Comparison of ENCODE assay signal across 26 cellular contexts in the genomic region with DNA sequence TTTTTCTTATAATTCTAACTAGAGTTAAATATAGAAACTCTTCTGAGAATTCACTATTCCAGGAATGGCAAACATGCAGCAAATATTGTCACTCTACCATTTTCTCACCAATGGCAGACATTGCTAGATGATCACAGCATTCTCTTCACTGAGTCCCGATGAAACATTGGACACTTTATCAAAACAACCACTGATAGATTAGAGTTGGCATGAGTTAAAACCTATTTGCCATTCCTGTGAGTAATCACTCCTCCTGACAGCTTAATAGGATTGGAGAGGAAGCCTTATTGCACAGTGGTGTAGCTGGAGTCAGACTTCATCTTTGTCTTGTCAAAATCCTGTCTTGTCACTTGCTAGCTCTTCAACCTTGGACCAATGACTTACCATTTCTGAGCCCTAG.
DNase-seq lines count a peak whose midpoint lies in the region; ATAC-seq, FAIRE-seq and TF ChIP-seq lines count a peak whose summit lies in the region.
"Had no signal": no experiment of that assay in that cellular context is flagged by ENCODE, and none has a peak within 500 bp of the region (broad histone marks: within the 10 kb centered on the region; RNA-seq: fewer than 3 reads in every experiment).

No MANE protein-coding gene starts in this region.

- H3K4me3 ChIP-seq in AG09309 (ENCODE audit: control insufficient read depth, low read depth, low read length): no peak overlapping the region
- no peak overlapping the region for H3K4me3 ChIP-seq in K562
- H3K4me3 ChIP-seq in kidney epithelial cell (ENCODE audit: low read depth, low read length): no peak overlapping the region
- H3K4me3 ChIP-seq: left ventricle myocardium inferior, thoracic aorta had no signal

- H3K27ac Mint-ChIP-seq in HFFc6: peak overlapping the region; percentile 32; the same call in 1 of the 2 replicates
- no peak overlapping the region for H3K27ac Mint-ChIP-seq in CD14-positive monocyte
- H3K27ac Mint-ChIP-seq: activated CD8-positive, alpha-beta T cell treated with anti-CD3 and anti-CD28 coated beads for 36 hours; activated naive CD8-positive, alpha-beta T cell treated with anti-CD3 and anti-CD28 coated beads, Interleukin-2, amount 10 ng/mL, durations not matched to agents 7 days and 5 days had no signal

- H3K4me3 Mint-ChIP-seq in HFFc6 (no peak overlapping the region), CD14-positive monocyte (no peak overlapping the region)
- H3K4me3 Mint-ChIP-seq: activated CD8-positive, alpha-beta T cell treated with anti-CD3 and anti-CD28 coated beads for 36 hours; activated naive CD8-positive, alpha-beta T cell treated with anti-CD3 and anti-CD28 coated beads, Interleukin-2, amount 10 ng/mL, durations not matched to agents 7 days and 5 days had no signal

- TF ChIP-seq CTCF in AG09309 (IDR thresholded peaks at IDR 0.05; ENCODE audit: control insufficient read depth, insufficient read depth, low read depth, low read length, missing control alignments) (no peak), HFFc6 (IDR thresholded peaks at IDR 0.05) (no peak), K562 (IDR thresholded peaks at IDR 0.05 in 2 of 3, conservative IDR thresholded peaks at IDR 0.05 in 1 of 3; ENCODE audit: insufficient read depth in 2 of 3, low read depth in 1 of 3, low read length in 3 of 3) (no peak), kidney epithelial cell (IDR thresholded peaks at IDR 0.05; ENCODE audit: insufficient read depth, low read length, poor library complexity, severe bottlenecking) (no peak), CD14-positive monocyte (IDR thresholded peaks at IDR 0.05) (no peak), GM10248 (IDR thresholded peaks at IDR 0.05; ENCODE audit: control extremely low read depth, extremely low read depth, low read depth, missing control alignments) (no peak)

- TF ChIP-seq POLR2A in K562 (conservative IDR thresholded peaks at IDR 0.05): no peak

- H3K36me3 Mint-ChIP-seq in HFFc6 (ENCODE audit: low read depth): peaks cover 36% of the 10 kb centered on the region
- H3K36me3 Mint-ChIP-seq in CD14-positive monocyte: no peaks in the 10 kb centered on the region

- H3K27me3 ChIP-seq in K562 (ENCODE audit: control insufficient read depth in 2 of 2, insufficient read depth in 2 of 2, low read length in 2 of 2): no peaks in the 10 kb centered on the region
- no peaks in the 10 kb centered on the region for H3K27me3 ChIP-seq in kidney epithelial cell (ENCODE audit: control insufficient read depth, insufficient read depth, low read length)
- H3K27me3 ChIP-seq: foreskin keratinocyte had no signal

- H3K4me2 ChIP-seq in K562 (ENCODE audit: insufficient read depth, low read length): no peak overlapping the region
- H3K4me2 ChIP-seq: KMS-11 had no signal

- no peak overlapping the region for H3K9ac ChIP-seq in K562 (ENCODE audit: insufficient read depth in 1 of 2, low read depth in 2 of 2, low read length in 2 of 2)
- H3K9ac ChIP-seq: KMS-11 had no signal

- H3K4me1 Mint-ChIP-seq in HFFc6 (ENCODE audit: low read depth): peaks cover 74% of the 10 kb centered on the region
- H3K4me1 Mint-ChIP-seq in CD14-positive monocyte: no peaks in the 10 kb centered on the region

- POLR2A ChIA-PET in K562 (lab: Yijun Ruan, JAX): no interaction called here
- POLR2A ChIA-PET in GM10248 (lab: Yijun Ruan, JAX): no interaction called here

- H4K20me1 ChIP-seq in K562 (replicated peaks; ENCODE audit: control insufficient read depth, insufficient read depth, low read length): no peaks in the 10 kb centered on the region

- FAIRE-seq in K562 (lab: Jason Lieb, UNC): no peak
- FAIRE-seq: RCC 7860 had no signal

- H3K9me3 Mint-ChIP-seq in HFFc6: peaks cover 29% of the 10 kb centered on the region
- peaks cover 0 to 6% (median 4%) of the 10 kb centered on the region in 7 donors for H3K9me3 Mint-ChIP-seq in CD14-positive monocyte
- H3K9me3 Mint-ChIP-seq: activated CD8-positive, alpha-beta T cell treated with anti-CD3 and anti-CD28 coated beads for 36 hours had no signal

- intact Hi-C loops in K562 (cut with micrococcal nuclease) (no loop called here), CD14-positive monocyte (cut with micrococcal nuclease) (no loop called here)

- ATAC-seq in K562 (no peak), HG02571 (IDR thresholded peaks at IDR 0.05; ENCODE audit: unreplicated experiment) (no peak)
- ATAC-seq: activated CD8-positive, alpha-beta T cell treated with anti-CD3 and anti-CD28 coated beads for 36 hours; foreskin keratinocyte had no signal

- no peak overlapping the region for H3K27ac ChIP-seq in K562 (ENCODE audit: extremely low read depth, low read depth, low read length)
- H3K27ac ChIP-seq: foreskin keratinocyte, KMS-11, left ventricle myocardium inferior, thoracic aorta had no signal

- H3K36me3 ChIP-seq in K562 (ENCODE audit: control insufficient read depth, insufficient read depth, low read length) (no peaks in the 10 kb centered on the region), kidney epithelial cell (ENCODE audit: control insufficient read depth, insufficient read depth, low read length) (no peaks in the 10 kb centered on the region)
- H3K36me3 ChIP-seq: left ventricle myocardium inferior, thoracic aorta had no signal

- H3K27me3 Mint-ChIP-seq in HFFc6 (ENCODE audit: insufficient read depth) (no peaks in the 10 kb centered on the region), CD14-positive monocyte (ENCODE audit: low read depth in 3 of 3) (peaks cover 0 to 1% (median 0%) of the 10 kb centered on the region in 3 donors)
- H3K27me3 Mint-ChIP-seq: activated CD8-positive, alpha-beta T cell treated with anti-CD3 and anti-CD28 coated beads for 36 hours; activated naive CD8-positive, alpha-beta T cell treated with anti-CD3 and anti-CD28 coated beads, Interleukin-2, amount 10 ng/mL, durations not matched to agents 7 days and 5 days had no signal

- no peaks in the 10 kb centered on the region for H3K79me2 ChIP-seq in K562 (ENCODE audit: control insufficient read depth, insufficient read depth, low read length)

- no peak for TF ChIP-seq RAD21 in K562 (CRISPR knock-in tag; conservative IDR thresholded peaks at IDR 0.05 in 1 of 2, IDR thresholded peaks at IDR 0.05 in 1 of 2)

- in situ Hi-C loops in K562 (cut with MboI): no loop called here

- no TSS peak for BruUV-seq in K562 (replicated peaks; lab: Mats Ljungman, UMichigan)

- H2AFZ ChIP-seq in K562 (ENCODE audit: low read depth, low read length): no peak overlapping the region

- DNase-seq in AG09309 (ENCODE audit: low read depth) (peak; percentile 46), HFFc6 (peak; percentile 38), K562 (ENCODE audit: extremely low read depth in 1 of 4, low spot score in 3 of 4) (no peak), kidney epithelial cell (ENCODE audit: low read depth) (peak; percentile 4), CD14-positive monocyte (ENCODE audit: low spot score) (no peak), GM10248 (ENCODE audit: extremely low spot score) (no peak)
- DNase-seq in activated naive CD4-positive, alpha-beta T cell treated with Interleukin-2 at 50 U/mL for 16 hours: no peak
- DNase-seq: activated CD8-positive, alpha-beta T cell treated with anti-CD3 and anti-CD28 coated beads for 36 hours; activated naive CD8-positive, alpha-beta T cell treated with anti-CD3 and anti-CD28 coated beads, Interleukin-2, amount 10 ng/mL, durations not matched to agents 7 days and 5 days; activated T-cell treated with anti-CD3 and anti-CD28 coated beads, Interleukin-2, amount 50 U/mL, for 48 hours; Calu3; central memory CD4-positive, alpha-beta T cell; effector memory CD4-positive, alpha-beta T cell; foreskin keratinocyte; GF-D8; H7; left ventricle myocardium inferior; NCI-H1105; NCI-H2171; NCI-H774; occipital lobe; stimulated activated CD4-positive, alpha-beta T cell treated with anti-CD3 and anti-CD28 coated beads, Interleukin-2, amount 100 ng/mL, for 48 hours had no signal

- H3K9me3 ChIP-seq in K562 (replicated peaks; ENCODE audit: control insufficient read depth, insufficient read depth, low read depth, low read length): no peaks in the 10 kb centered on the region
- H3K9me3 ChIP-seq: left ventricle myocardium inferior, thoracic aorta had no signal

- 0% methylated on average over 1 of the region's 1 CpG for WGBS in K562 (ENCODE audit: insufficient coverage, low coverage, missing lambda C conversion rate)

- TF ChIP-seq EP300 in K562 (IDR thresholded peaks at IDR 0.05; ENCODE audit: low read length): no peak

- H3K4me1 ChIP-seq in K562 (replicated peaks in 1 of 2; ENCODE audit: control insufficient read depth in 2 of 2, insufficient read depth in 2 of 2, low read length in 2 of 2): no peaks in the 10 kb centered on the region
- H3K4me1 ChIP-seq: left ventricle myocardium inferior had no signal

- no peaks in the 10 kb centered on the region for H3K9me1 ChIP-seq in K562 (ENCODE audit: control insufficient read depth, insufficient read depth, low read length)

- CTCF ChIA-PET in K562 (lab: Yijun Ruan, JAX; ENCODE audit: low intra/inter-chr PET ratio) (no interaction called here), GM10248 (lab: Yijun Ruan, JAX) (interaction anchor here (1.0 kb wide), 1 partner anchor 9 kb away, joined by 4 read pairs; no protein-coding TSS in a partner anchor)

TF ChIP-seq in K562, 482 proteins besides CTCF, POLR2A, EP300 and RAD21:
- TF ChIP-seq FOXK2 (conservative IDR thresholded peaks at IDR 0.05 in 1 of 2, IDR thresholded peaks at IDR 0.05 in 1 of 2; ENCODE audit: low read depth in 2 of 2) (no peak), POLR2B (IDR thresholded peaks at IDR 0.05; ENCODE audit: low read depth, partially characterized antibody) (no peak), ZBTB17 (CRISPR knock-in tag; IDR thresholded peaks at IDR 0.05) (peak; percentile 97)

Comparison
In these comparisons a context has a peak if more than half of its experiments do, and no peak if none do; other contexts are left out.
1. DNase-seq: peak in AG09309 (single experiment), HFFc6 (single experiment) and kidney epithelial cell (single experiment); none in K562 (0 of 4), CD14-positive monocyte (single experiment), GM10248 (single experiment) and activated naive CD4-positive, alpha-beta T cell treated with Interleukin-2 at 50 U/mL for 16 hours (single experiment).